In the genomic region with DNA sequence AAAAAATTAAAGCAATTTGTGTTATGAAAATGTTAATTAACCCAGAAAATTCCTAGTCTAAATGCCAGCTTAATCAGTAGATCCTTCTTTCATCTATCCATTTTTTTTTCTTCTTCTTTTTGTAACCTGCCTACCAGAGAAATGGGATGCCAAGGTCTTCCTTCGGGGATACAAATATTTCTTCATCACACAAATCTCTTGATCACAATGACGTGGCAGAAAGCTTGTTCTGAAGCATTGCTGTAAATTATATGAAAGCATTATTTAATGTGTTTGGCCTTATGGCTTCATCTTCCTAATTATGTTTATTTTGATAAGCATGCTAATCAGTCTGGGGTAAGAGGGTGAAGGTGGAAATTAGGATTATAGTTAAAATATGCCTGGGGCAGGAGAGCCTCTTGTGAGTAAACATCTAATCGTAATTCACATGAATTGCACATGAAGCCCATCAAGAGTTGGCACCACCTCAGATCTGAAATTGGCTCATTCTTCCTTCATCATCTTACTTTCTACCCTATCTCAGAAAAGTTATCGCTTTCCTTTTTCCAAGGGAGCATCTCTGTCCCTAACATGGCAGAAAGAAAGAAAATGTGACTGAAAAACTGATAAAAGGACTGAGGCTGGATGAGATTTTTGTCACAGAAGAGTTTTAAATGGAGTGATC, we compare ENCODE assay signal across 10 cellular contexts.
"Had no signal": no experiment of that assay in that cellular context is flagged by ENCODE, and none has a peak within 500 bp of the region (broad histone marks: within the 10 kb centered on the region; RNA-seq: fewer than 3 reads in every experiment).

No MANE protein-coding gene starts in this region.

- H3K36me3 Mint-ChIP-seq: activated naive CD8-positive, alpha-beta T cell treated with anti-CD3 and anti-CD28 coated beads, Interleukin-2, amount 10 ng/mL, durations not matched to agents 7 days and 5 days; naive thymus-derived CD4-positive, alpha-beta T cell had no signal

- H3K27ac Mint-ChIP-seq: activated naive CD8-positive, alpha-beta T cell treated with anti-CD3 and anti-CD28 coated beads, Interleukin-2, amount 10 ng/mL, durations not matched to agents 7 days and 5 days; naive thymus-derived CD4-positive, alpha-beta T cell had no signal

- H3K4me1 ChIP-seq: esophagus squamous epithelium, gastrocnemius medialis, upper lobe of left lung had no signal

- H3K9me3 Mint-ChIP-seq: activated naive CD8-positive, alpha-beta T cell treated with anti-CD3 and anti-CD28 coated beads, Interleukin-2, amount 10 ng/mL, durations not matched to agents 7 days and 5 days had no signal

- DNase-seq: activated naive CD4-positive, alpha-beta T cell; activated naive CD8-positive, alpha-beta T cell treated with anti-CD3 and anti-CD28 coated beads, Interleukin-2, amount 10 ng/mL, durations not matched to agents 7 days and 5 days; activated T-cell treated with anti-CD3 and anti-CD28 coated beads for 4 hours; effector CD8-positive, alpha-beta T cell; esophagus squamous epithelium had no signal

- H3K27me3 ChIP-seq: gastrocnemius medialis, upper lobe of left lung had no signal

- ATAC-seq: naive thymus-derived CD4-positive, alpha-beta T cell had no signal

- FAIRE-seq: small intestine had no signal

- H3K36me3 ChIP-seq: esophagus squamous epithelium, gastrocnemius medialis, heart left ventricle, upper lobe of left lung had no signal

- H3K4me3 Mint-ChIP-seq: activated naive CD8-positive, alpha-beta T cell treated with anti-CD3 and anti-CD28 coated beads, Interleukin-2, amount 10 ng/mL, durations not matched to agents 7 days and 5 days; naive thymus-derived CD4-positive, alpha-beta T cell had no signal

- H3K4me3 ChIP-seq: esophagus squamous epithelium, gastrocnemius medialis, heart left ventricle, upper lobe of left lung had no signal

- H3K9me3 ChIP-seq: esophagus squamous epithelium, gastrocnemius medialis, heart left ventricle, upper lobe of left lung had no signal

- H3K27ac ChIP-seq: gastrocnemius medialis, heart left ventricle, upper lobe of left lung had no signal
